Comparison of ENCODE assay signal across 11 cellular contexts in genomic region chr2:117832905-117833613, GRCh38. TPM values are rescaled to one million over a fixed set of nuclear protein-coding genes. Genes with fewer than 3 reads are reported as not detected.
DNase-seq lines count a peak whose midpoint lies in the region; ATAC-seq and TF ChIP-seq lines count a peak whose summit lies in the region.
"Had no signal": no experiment of that assay in that cellular context is flagged by ENCODE, and none has a peak within 500 bp of the region (broad histone marks: within the 10 kb centered on the region; RNA-seq: fewer than 3 reads in every experiment).

No MANE protein-coding gene starts in this region.

- TF ChIP-seq CTCF in foreskin keratinocyte (conservative IDR thresholded peaks at IDR 0.05) = no peak

- H3K9me3 Mint-ChIP-seq in activated CD8-positive, alpha-beta T cell treated with anti-CD3 and anti-CD28 coated beads, Interleukin-2, amount 10 ng/mL, durations not matched to agents 7 days and 5 days (ENCODE audit: insufficient read depth) = no peaks in the 10 kb centered on the region
- H3K9me3 Mint-ChIP-seq: activated T-helper 17 cell treated with anti-CD3 and anti-CD28 coated beads, Interleukin-2, amount 50 U/mL, for 72 hours had no signal

- no peak overlapping the region for H3K27ac ChIP-seq in foreskin keratinocyte
- H3K27ac ChIP-seq: skin epidermis had no signal

- H3K36me3 Mint-ChIP-seq in activated CD8-positive, alpha-beta T cell treated with anti-CD3 and anti-CD28 coated beads, Interleukin-2, amount 10 ng/mL, durations not matched to agents 7 days and 5 days (ENCODE audit: low read depth) = peaks cover 45% of the 10 kb centered on the region

- H3K4me1 ChIP-seq in foreskin keratinocyte = no peaks in the 10 kb centered on the region

- no peak for ATAC-seq in activated CD8-positive, alpha-beta T cell treated with anti-CD3 and anti-CD28 coated beads, Interleukin-2, amount 10 ng/mL, durations not matched to agents 7 days and 5 days
- ATAC-seq in foreskin keratinocyte = peak; percentile 55
- no peak for ATAC-seq in HG03354 (IDR thresholded peaks at IDR 0.05; ENCODE audit: poor library complexity, severe bottlenecking, unreplicated experiment)
- no peak for ATAC-seq in HG03378 (IDR thresholded peaks at IDR 0.05; ENCODE audit: unreplicated experiment)
- ATAC-seq: activated T-helper 17 cell treated with anti-CD3 and anti-CD28 coated beads, Interleukin-2, amount 50 U/mL, for 72 hours had no signal

- intact Hi-C loops in head of caudate nucleus (cut with DNase I) = no loop called here

- in situ Hi-C loops in ACHN (cut with HindIII; ENCODE audit: low pct_ligation_motif_present, low pct_unique_long_range_greater_than_20kb, low sequenced_read_pairs) = no loop called here

- DNase-seq in ACHN (peak; percentile 65), GOT3 (lab: John Stamatoyannopoulos, UW) (peak; percentile 6), foreskin keratinocyte (peak in 1 of 2 donors; percentile 21), head of caudate nucleus (no peak), germinal center (ENCODE audit: low spot score) (no peak)
- DNase-seq in activated CD8-positive, alpha-beta T cell treated with anti-CD3 and anti-CD28 coated beads, Interleukin-2, amount 10 ng/mL, durations not matched to agents 7 days and 5 days = peak; percentile 36
- DNase-seq: midbrain had no signal

- no peak overlapping the region for H3K27ac Mint-ChIP-seq in activated CD8-positive, alpha-beta T cell treated with anti-CD3 and anti-CD28 coated beads, Interleukin-2, amount 10 ng/mL, durations not matched to agents 7 days and 5 days
- H3K27ac Mint-ChIP-seq: activated T-helper 17 cell treated with anti-CD3 and anti-CD28 coated beads, Interleukin-2, amount 50 U/mL, for 72 hours had no signal

- H3K27me3 ChIP-seq in foreskin keratinocyte = no peaks in the 10 kb centered on the region

- peaks cover 3% of the 10 kb centered on the region for H3K4me1 Mint-ChIP-seq in activated CD8-positive, alpha-beta T cell treated with anti-CD3 and anti-CD28 coated beads, Interleukin-2, amount 10 ng/mL, durations not matched to agents 7 days and 5 days (ENCODE audit: low read depth)
- H3K4me1 Mint-ChIP-seq: activated T-helper 17 cell treated with anti-CD3 and anti-CD28 coated beads, Interleukin-2, amount 50 U/mL, for 72 hours had no signal

- H3K27me3 Mint-ChIP-seq in activated CD8-positive, alpha-beta T cell treated with anti-CD3 and anti-CD28 coated beads, Interleukin-2, amount 10 ng/mL, durations not matched to agents 7 days and 5 days (ENCODE audit: low read depth) = no peaks in the 10 kb centered on the region
- H3K27me3 Mint-ChIP-seq: activated T-helper 17 cell treated with anti-CD3 and anti-CD28 coated beads, Interleukin-2, amount 50 U/mL, for 72 hours had no signal

- H3K4me3 Mint-ChIP-seq in activated CD8-positive, alpha-beta T cell treated with anti-CD3 and anti-CD28 coated beads, Interleukin-2, amount 10 ng/mL, durations not matched to agents 7 days and 5 days = no peak overlapping the region
- H3K4me3 Mint-ChIP-seq: activated T-helper 17 cell treated with anti-CD3 and anti-CD28 coated beads, Interleukin-2, amount 50 U/mL, for 72 hours had no signal

- POLR2A ChIA-PET in activated CD8-positive, alpha-beta T cell treated with anti-CD3 and anti-CD28 coated beads, Interleukin-2, amount 10 ng/mL, durations not matched to agents 7 days and 5 days (lab: Charles Lee) = interaction anchor here (1.6 kb wide), 1 partner anchor 181 kb away, joined by 4 read pairs; the partner anchor contains the start of gene CCDC93

- CTCF ChIA-PET in activated CD8-positive, alpha-beta T cell treated with anti-CD3 and anti-CD28 coated beads, Interleukin-2, amount 10 ng/mL, durations not matched to agents 7 days and 5 days (lab: Charles Lee) = interaction anchor here (0.9 to 2.2 kb wide), 2 partner anchors 18 to 170 kb away, joined by 4 to 11 read pairs; partner anchors contain the start of gene DDX18

RNA-seq across cellular contexts. Expression of gene DDX18, which starts 18.6 kb away (rescaled TPM):
- 10 to 100 TPM; 73.0 to 77.7 TPM for total RNA-seq in activated CD8-positive, alpha-beta T cell treated with anti-CD3 and anti-CD28 coated beads, Interleukin-2, amount 10 ng/mL, durations not matched to agents 7 days and 5 days
- 66.7 and 71.3 TPM in 2 replicates for total RNA-seq in foreskin keratinocyte
- polyA plus RNA-seq in foreskin keratinocyte = 23.6 and 30.0 TPM in 2 replicates

Comparison
In these comparisons a context has a peak if more than half of its experiments do, and no peak if none do; other contexts are left out.
1. DNase-seq: peak in ACHN (single experiment), GOT3 (single experiment) and activated CD8-positive, alpha-beta T cell treated with anti-CD3 and anti-CD28 coated beads, Interleukin-2, amount 10 ng/mL, durations not matched to agents 7 days and 5 days (single experiment); none in head of caudate nucleus (0 of 42) and germinal center (single experiment).